8 cellular contexts compared by ENCODE assay signal in the genomic region with DNA sequence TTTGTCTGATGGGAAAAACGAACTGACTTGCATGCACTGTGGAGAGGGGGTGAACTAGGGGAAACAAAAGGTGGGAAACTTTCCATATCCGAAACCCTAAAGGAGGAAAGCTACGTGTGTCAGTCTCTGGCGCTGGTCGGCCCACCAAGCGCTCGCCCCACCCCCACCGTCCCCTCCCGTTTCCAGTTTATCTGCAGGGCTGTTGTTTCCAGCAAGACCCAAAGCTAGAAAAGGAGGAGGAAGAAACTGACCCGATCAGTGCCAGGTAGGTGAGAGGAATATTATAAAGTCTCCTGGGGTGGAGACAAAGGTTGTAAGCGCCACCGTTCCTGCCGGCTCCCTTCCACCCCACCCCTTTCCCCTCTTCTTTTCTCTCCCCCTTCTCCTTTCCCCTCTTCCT. TPM values are rescaled to one million over a fixed set of nuclear protein-coding genes. Genes with fewer than 3 reads are reported as not detected.
DNase-seq lines count a peak whose midpoint lies in the region; ATAC-seq and TF ChIP-seq lines count a peak whose summit lies in the region.

No MANE protein-coding gene starts in this region.

- H3K4me3 ChIP-seq in Jurkat, Clone E6-1 (ENCODE audit: low read length), result peak overlapping the region; percentile 74
- H3K4me3 ChIP-seq in liver (ENCODE audit: low read depth in 1 of 3, low read length in 3 of 3) (peak overlapping the region; percentile 20 to 63 (median 61)), thyroid gland (replicated peaks in 1 of 3) (peak overlapping the region in 2 of 3 donors; percentile 39 to 89)

- H3K27ac ChIP-seq in C4-2B (peak overlapping the region; percentile 74), caudate nucleus (ENCODE audit: low read depth, low read length) (peak overlapping the region; percentile 88), liver (ENCODE audit: low read depth in 1 of 2, low read length in 2 of 2) (peak overlapping the region; percentile 23 to 82), thyroid gland (peak overlapping the region; percentile 87 to 98 (median 96))

- peak overlapping the region; percentile 2 to 56 for H3K9ac ChIP-seq in liver (ENCODE audit: low read depth in 1 of 2, low read length in 2 of 2)

- 8% methylated on average over 13 of the region's 13 CpGs for WGBS in liver
- WGBS in thyroid gland, 2 donors, result 0 to 2% methylated on average over 9 to 13 of the region's 13 CpGs

- H3K27me3 ChIP-seq in liver (ENCODE audit: control insufficient read depth in 4 of 4, insufficient read depth in 4 of 4, low read length in 3 of 4) (no peaks in the 10 kb centered on the region), thyroid gland (no peaks in the 10 kb centered on the region)

- no peaks in the 10 kb centered on the region for H3K9me3 ChIP-seq in liver (ENCODE audit: control insufficient read depth in 4 of 4, low read length in 3 of 4)
- H3K9me3 ChIP-seq in thyroid gland, result no peaks in the 10 kb centered on the region

- no peak for TF ChIP-seq RAD21 in liver (IDR thresholded peaks at IDR 0.05)

- DNase-seq in Jurkat, Clone E6-1 (ENCODE audit: low read depth, low spot score), result no peak
- peak in 7 of 61 donors; percentile 2 to 18 (median 9) for DNase-seq in caudate nucleus (lab: John Stamatoyannopoulos, UW)
- peak; percentile 47 to 55 for DNase-seq in thyroid gland
- DNase-seq in activated naive CD4-positive, alpha-beta T cell treated with Interleukin-2 at 50 U/mL for 16 hours, result no peak

- TF ChIP-seq CTCF in C4-2B (conservative IDR thresholded peaks at IDR 0.05) (no peak), liver (IDR thresholded peaks at IDR 0.05; ENCODE audit: low read depth, low read length, missing input control) (no peak), thyroid gland (IDR thresholded peaks at IDR 0.05) (no peak)

- ATAC-seq in HG02571 (IDR thresholded peaks at IDR 0.05; ENCODE audit: unreplicated experiment) (no peak), HG03095 (IDR thresholded peaks at IDR 0.05; ENCODE audit: unreplicated experiment) (no peak)

- intact Hi-C loops in thyroid gland (cut with DNase I), result no loop called here

- no peaks in the 10 kb centered on the region for H3K4me1 ChIP-seq in liver (ENCODE audit: control insufficient read depth in 4 of 4, insufficient read depth in 4 of 4, low read length in 3 of 4)
- no peaks in the 10 kb centered on the region for H3K4me1 ChIP-seq in thyroid gland

- TF ChIP-seq POLR2A in thyroid gland (IDR thresholded peaks at IDR 0.05), result no peak

- no peaks in the 10 kb centered on the region for H3K36me3 ChIP-seq in liver (ENCODE audit: control insufficient read depth in 4 of 4, insufficient read depth in 3 of 4, low read depth in 1 of 4, low read length in 3 of 4)
- H3K36me3 ChIP-seq in thyroid gland, result no peaks in the 10 kb centered on the region

TF ChIP-seq in liver, 16 proteins besides CTCF, POLR2A, EP300 and RAD21:
- TF ChIP-seq, protein P1, sequence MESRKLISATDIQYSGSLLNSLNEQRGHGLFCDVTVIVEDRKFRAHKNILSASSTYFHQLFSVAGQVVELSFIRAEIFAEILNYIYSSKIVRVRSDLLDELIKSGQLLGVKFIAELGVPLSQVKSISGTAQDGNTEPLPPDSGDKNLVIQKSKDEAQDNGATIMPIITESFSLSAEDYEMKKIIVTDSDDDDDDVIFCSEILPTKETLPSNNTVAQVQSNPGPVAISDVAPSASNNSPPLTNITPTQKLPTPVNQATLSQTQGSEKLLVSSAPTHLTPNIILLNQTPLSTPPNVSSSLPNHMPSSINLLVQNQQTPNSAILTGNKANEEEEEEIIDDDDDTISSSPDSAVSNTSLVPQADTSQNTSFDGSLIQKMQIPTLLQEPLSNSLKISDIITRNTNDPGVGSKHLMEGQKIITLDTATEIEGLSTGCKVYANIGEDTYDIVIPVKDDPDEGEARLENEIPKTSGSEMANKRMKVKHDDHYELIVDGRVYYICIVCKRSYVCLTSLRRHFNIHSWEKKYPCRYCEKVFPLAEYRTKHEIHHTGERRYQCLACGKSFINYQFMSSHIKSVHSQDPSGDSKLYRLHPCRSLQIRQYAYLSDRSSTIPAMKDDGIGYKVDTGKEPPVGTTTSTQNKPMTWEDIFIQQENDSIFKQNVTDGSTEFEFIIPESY (IDR thresholded peaks at IDR 0.05), result no peak
- TF ChIP-seq SP1 (IDR thresholded peaks at IDR 0.05) (no peak), JUND (IDR thresholded peaks at IDR 0.05) (no peak), HNF4A (conservative IDR thresholded peaks at IDR 0.05) (no peak), FOXA2 (IDR thresholded peaks at IDR 0.05) (no peak), EGR1 (IDR thresholded peaks at IDR 0.05; ENCODE audit: low read depth in 2 of 2) (no peak), GABPA (IDR thresholded peaks at IDR 0.05 in 1 of 2, conservative IDR thresholded peaks at IDR 0.05 in 1 of 2) (no peak)
- TF ChIP-seq, protein P2, sequence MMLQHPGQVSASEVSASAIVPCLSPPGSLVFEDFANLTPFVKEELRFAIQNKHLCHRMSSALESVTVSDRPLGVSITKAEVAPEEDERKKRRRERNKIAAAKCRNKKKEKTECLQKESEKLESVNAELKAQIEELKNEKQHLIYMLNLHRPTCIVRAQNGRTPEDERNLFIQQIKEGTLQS (IDR thresholded peaks at IDR 0.05), result no peak

RNA-seq across cellular contexts. Expression of a gene that starts 0.6 kb away (rescaled TPM):
- polyA plus RNA-seq in Jurkat, Clone E6-1 (2012; ENCODE audit: insufficient read depth, insufficient read length), result 39.7 TPM
- total RNA-seq in liver (10 to 100 TPM in 1 of 2 donors, 1 to 10 TPM in 1; 7.7 to 10.2 TPM), thyroid gland (100 to 1,000 TPM; 123 to 140 (median 132) TPM)
- 10 to 100 TPM; 16.4 to 22.8 TPM for polyA plus RNA-seq in liver

RNA-seq across cellular contexts. Expression of a gene that starts 19.4 kb away (rescaled TPM):
- 162 TPM for polyA plus RNA-seq in Jurkat, Clone E6-1 (2012; ENCODE audit: insufficient read depth, insufficient read length)
- 10 to 100 TPM; 21.9 to 55.4 TPM for total RNA-seq in liver
- polyA plus RNA-seq in liver, result 10 to 100 TPM; 59.3 to 77.4 TPM
- total RNA-seq in thyroid gland, result 100 to 1,000 TPM; 284 to 491 (median 355) TPM

RNA-seq across cellular contexts. Expression of a gene that starts 26.9 kb away (rescaled TPM):
- polyA plus RNA-seq in Jurkat, Clone E6-1 (2012; ENCODE audit: insufficient read depth, insufficient read length), result not detected
- total RNA-seq in liver (1 to 10 TPM in 1 of 2 donors, under 1 TPM in 1; 0.59 to 1.1 TPM), thyroid gland (1 to 10 TPM; 2.3 to 6.6 (median 4.1) TPM)
- under 1 TPM; 0.49 to 0.54 TPM for polyA plus RNA-seq in liver

RNA-seq across cellular contexts. Expression of a gene that starts 46.1 kb away (rescaled TPM):
- 19.4 TPM for polyA plus RNA-seq in Jurkat, Clone E6-1 (2012; ENCODE audit: insufficient read depth, insufficient read length)
- total RNA-seq in liver (10 to 100 TPM in 1 of 2 donors, under 1 TPM in 1; 0.75 to 21.9 TPM), thyroid gland (100 to 1,000 TPM in 2 of 4 donors, 10 to 100 TPM in 2; 91.4 to 113 (median 102) TPM)
- polyA plus RNA-seq in liver, result 1 to 10 TPM; 1.9 to 6.1 TPM

Comparison
In these comparisons a context has a peak if more than half of its experiments do, and no peak if none do; other contexts are left out.
1. DNase-seq: peak in thyroid gland (2 of 2); none in Jurkat, Clone E6-1 (single experiment) and activated naive CD4-positive, alpha-beta T cell treated with Interleukin-2 at 50 U/mL for 16 hours (single experiment).
2. RNA of a gene that starts 0.6 kb away (total RNA-seq): 123 to 140 TPM in thyroid gland; 7.7 to 10.2 TPM in liver; every median in the first group is over 10 times any median in the second.
3. RNA of a gene that starts 19.4 kb away (total RNA-seq): 284 to 491 TPM in thyroid gland; 21.9 to 55.4 TPM in liver; every median in the first group is over 4 times any median in the second.
4. Peak in every context shown above with its lines, with median percentiles within 50 percentile points of each other: H3K27ac ChIP-seq and H3K4me3 ChIP-seq.